In the genomic region with DNA sequence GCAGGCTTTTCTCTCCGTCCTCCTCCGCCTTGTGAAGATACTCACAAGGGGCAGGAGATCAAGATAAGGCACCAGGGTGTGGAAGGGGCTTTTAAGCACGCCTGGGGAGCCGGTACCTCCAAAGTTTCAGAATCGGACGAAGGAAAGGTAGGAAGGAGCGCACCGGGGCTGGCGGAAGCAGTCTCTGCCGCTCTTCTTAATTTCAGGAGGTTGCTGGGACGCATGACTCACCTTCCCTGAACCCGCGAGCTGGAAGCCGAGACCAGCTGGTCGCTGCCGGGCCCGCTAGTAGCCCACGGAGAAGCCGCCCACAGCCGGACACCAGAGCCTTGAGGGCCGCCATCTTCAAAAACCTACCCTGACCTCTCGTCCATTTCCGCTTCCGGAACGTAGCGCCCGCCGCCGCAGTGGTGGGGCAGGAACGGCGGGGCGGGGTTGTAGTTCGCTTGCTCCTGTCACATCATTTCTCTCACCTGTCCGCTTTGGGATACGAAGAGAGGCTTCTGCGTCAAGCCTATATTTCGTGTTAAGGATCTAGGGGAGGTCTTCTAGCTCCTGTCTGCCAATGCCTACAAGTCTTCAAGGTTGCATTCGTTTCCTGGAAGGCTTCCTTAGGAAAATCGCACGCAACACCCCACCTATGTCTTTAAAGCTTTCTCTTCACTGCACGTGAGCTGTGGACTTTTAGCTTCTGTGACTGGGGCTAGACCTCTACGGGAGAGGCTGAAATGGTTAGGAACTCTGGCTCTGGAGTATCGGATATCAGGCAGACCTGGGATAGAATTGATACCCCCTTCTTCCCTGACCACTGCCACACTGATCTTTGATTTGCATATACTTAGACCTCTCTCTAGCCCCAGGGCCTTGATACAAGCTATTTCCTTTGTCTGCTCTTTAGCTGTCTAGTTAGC, we compare ENCODE assay signal across 8 cellular contexts. TPM values are rescaled to one million over a fixed set of nuclear protein-coding genes. Genes with fewer than 3 reads are reported as not detected.
DNase-seq lines count a peak whose midpoint lies in the region; ATAC-seq and TF ChIP-seq lines count a peak whose summit lies in the region.

Gene MRPS18A, minus strand, starts transcription at position 355 of the 911 bp plus-strand sequence. Its CDS starts 12 bp downstream, at position 343.

- peaks cover 28% of the 10 kb centered on the region for H3K4me1 Mint-ChIP-seq in progenitor cell of endocrine pancreas (ENCODE audit: low read depth)

- DNase-seq in NCI-H1092 treated with DMSO at 0.1 percent for 48 hours (lab: John Stamatoyannopoulos, UW) (peak; percentile 80), T-helper 1 cell (peak; percentile 55 to 81 (median 70)), heart right ventricle (peak; percentile 81 to 84), progenitor cell of endocrine pancreas (ENCODE audit: low spot score, unreplicated experiment) (peak; percentile 54), upper lobe of right lung (peak; percentile 93)

- peak within 1 kb of the TSS; percentile 95 for H3K27ac Mint-ChIP-seq in progenitor cell of endocrine pancreas

- H3K27me3 Mint-ChIP-seq in progenitor cell of endocrine pancreas = no peaks in the 10 kb centered on the region

- H3K27ac ChIP-seq in adipose tissue (ENCODE audit: low read depth, low read length) = peak within 1 kb of the TSS; percentile 32
- peak within 1 kb of the TSS; percentile 63 to 90 (median 83) for H3K27ac ChIP-seq in heart right ventricle
- H3K27ac ChIP-seq in upper lobe of right lung = peak within 1 kb of the TSS; percentile 73

- peak within 1 kb of the TSS; percentile 90 for H3K4me3 Mint-ChIP-seq in progenitor cell of endocrine pancreas (ENCODE audit: low read depth)

- H3K9me3 ChIP-seq in heart right ventricle (no peaks in the 10 kb centered on the region), upper lobe of right lung (no peaks in the 10 kb centered on the region)

- WGBS in adipose tissue, 3 donors = 4 to 9% (median 7%) methylated on average over 43 of the region's 43 CpGs
- 7 to 8% methylated on average over 43 of the region's 43 CpGs for WGBS in heart right ventricle, 2 donors

- H3K36me3 Mint-ChIP-seq in progenitor cell of endocrine pancreas (ENCODE audit: insufficient read depth) = no peaks in the 10 kb centered on the region

- H3K27me3 ChIP-seq in heart right ventricle (no peaks in the 10 kb centered on the region), upper lobe of right lung (no peaks in the 10 kb centered on the region)

- H3K4me1 ChIP-seq in heart right ventricle = peaks cover 7 to 53% (median 32%) of the 10 kb centered on the region in 9 donors
- H3K4me1 ChIP-seq in upper lobe of right lung = peaks cover 19% of the 10 kb centered on the region

- no peaks in the 10 kb centered on the region for H3K9me3 Mint-ChIP-seq in progenitor cell of endocrine pancreas (ENCODE audit: low read depth)

- peak; percentile 91 for ATAC-seq in HG02588 (IDR thresholded peaks at IDR 0.05; ENCODE audit: unreplicated experiment)
- peak; percentile 93 to 97 (median 96) for ATAC-seq in heart right ventricle
- peak; percentile 98 for ATAC-seq in upper lobe of right lung

- peaks cover 0 to 21% (median 0%) of the 10 kb centered on the region in 9 donors for H3K36me3 ChIP-seq in heart right ventricle
- H3K36me3 ChIP-seq in upper lobe of right lung = no peaks in the 10 kb centered on the region

- intact Hi-C loops in heart right ventricle (cut with DNase I) = no loop called here
- intact Hi-C loops in upper lobe of right lung (cut with DNase I) = no loop called here

- TF ChIP-seq CTCF in GM12875 (IDR thresholded peaks at IDR 0.05; ENCODE audit: borderline replicate concordance, insufficient read depth, low read depth, low read length) (no peak), heart right ventricle (IDR thresholded peaks at IDR 0.05) (no peak), progenitor cell of endocrine pancreas (IDR thresholded peaks at IDR 0.05; ENCODE audit: unreplicated experiment) (no peak), upper lobe of right lung (IDR thresholded peaks at IDR 0.05) (no peak)

- peak within 1 kb of the TSS; percentile 69 for H3K4me3 ChIP-seq in GM12875 (ENCODE audit: low read depth, low read length)
- peak within 1 kb of the TSS; percentile 62 to 92 (median 88) for H3K4me3 ChIP-seq in heart right ventricle
- H3K4me3 ChIP-seq in upper lobe of right lung = peak within 1 kb of the TSS; percentile 76

RNA-seq across cellular contexts. Expression of gene MRPS18A, which starts in this region (rescaled TPM):
- polyA plus RNA-seq in adipose tissue (10 to 100 TPM; 36.0 to 82.0 (median 51.8) TPM), heart right ventricle (100 to 1,000 TPM in 1 of 2 donors, 10 to 100 TPM in 1; 30.4 to 103 TPM)
- total RNA-seq in heart right ventricle (10 to 100 TPM; 36.0 to 52.9 (median 40.6) TPM), progenitor cell of endocrine pancreas (39.8 and 41.9 TPM in 2 replicates), upper lobe of right lung (28.1 TPM)

Comparison
In these comparisons a context has a peak if more than half of its experiments do, and no peak if none do; other contexts are left out.
1. Peak in every context shown above with its lines: DNase-seq, ATAC-seq, H3K4me3 ChIP-seq and H3K27ac ChIP-seq.
2. H3K27ac ChIP-seq: peak in every context shown above with its lines; median percentile 83 in heart right ventricle; 73 in upper lobe of right lung; 32 in adipose tissue.